Comparison of ENCODE assay signal across 26 cellular contexts in genomic region chr13:93293716-93294115, GRCh38.
"Had no signal": no experiment of that assay in that cellular context is flagged by ENCODE, and none has a peak within 500 bp of the region (broad histone marks: within the 10 kb centered on the region; RNA-seq: fewer than 3 reads in every experiment).

No MANE protein-coding gene starts in this region.

- H2AFZ ChIP-seq: hepatocyte had no signal

- H3K4me1 ChIP-seq: esophagus muscularis mucosa, foreskin keratinocyte, gastroesophageal sphincter, heart left ventricle, left lung, lower lobe of right lung had no signal

- H3K27ac ChIP-seq: coronary artery, dorsolateral prefrontal cortex, epithelial cell of prostate, esophagus muscularis mucosa, foreskin keratinocyte, gastroesophageal sphincter, heart left ventricle, hepatocyte, left lung, lower lobe of right lung had no signal

- H3K36me3 Mint-ChIP-seq: immature natural killer cell, naive B cell had no signal

- H3K36me3 ChIP-seq: esophagus muscularis mucosa, gastroesophageal sphincter, heart left ventricle, left lung, lower lobe of right lung had no signal

- H3K27me3 ChIP-seq: esophagus muscularis mucosa, foreskin keratinocyte, gastroesophageal sphincter, heart left ventricle, hepatocyte, left lung had no signal

- H3K4me1 Mint-ChIP-seq: immature natural killer cell, naive B cell had no signal

- ATAC-seq: foreskin keratinocyte, gastroesophageal sphincter, heart left ventricle, left lung, left ventricle myocardium superior, lower lobe of right lung, mucosa of descending colon had no signal

- H3K27me3 Mint-ChIP-seq: naive B cell had no signal

- H3K4me3 ChIP-seq: coronary artery, dorsolateral prefrontal cortex, esophagus muscularis mucosa, gastroesophageal sphincter, heart left ventricle, hepatocyte, left lung, lower lobe of right lung, mucosa of descending colon had no signal

- H3K9me3 ChIP-seq: esophagus muscularis mucosa, gastroesophageal sphincter, left lung, lower lobe of right lung, mucosa of descending colon had no signal

- DNase-seq: dermis blood vessel endothelial cell; dorsolateral prefrontal cortex; effector CD4-positive, alpha-beta T cell; effector memory CD4-positive, alpha-beta T cell; endodermal cell; foreskin keratinocyte; heart left ventricle; hypothalamus; immature natural killer cell; islet precursor cell; kidney; kidney glomerular epithelial cell; left lung; left ventricle myocardium superior; lower lobe of right lung; mesenchymal stem cell; mucosa of descending colon; naive B cell had no signal

- H3K4me2 ChIP-seq: hepatocyte had no signal

- H3K9me3 Mint-ChIP-seq: endodermal cell, mesothelial cell of epicardium had no signal

- H3K4me3 Mint-ChIP-seq: endodermal cell, immature natural killer cell, mesothelial cell of epicardium, naive B cell had no signal

- H3K27ac Mint-ChIP-seq: immature natural killer cell, mesothelial cell of epicardium, naive B cell had no signal

- FAIRE-seq: colon, endometrium had no signal
